ENCODE assay signal across 21 cellular contexts in genomic region chr18:48612511-48612910, GRCh38.
"Had no signal": no experiment of that assay in that cellular context is flagged by ENCODE, and none has a peak within 500 bp of the region (broad histone marks: within the 10 kb centered on the region; RNA-seq: fewer than 3 reads in every experiment).

No MANE protein-coding gene starts in this region.

- H3K27me3 Mint-ChIP-seq: activated naive CD8-positive, alpha-beta T cell treated with anti-CD3 and anti-CD28 coated beads, Interleukin-2, amount 50 U/mL, for 24 hours; naive B cell; stimulated activated naive CD8-positive, alpha-beta T cell treated with anti-CD3 and anti-CD28 coated beads, Interleukin-15, Interleukin-2, amounts not matched to agents 100 ng/mL and 50 ng/mL, for 24 hours had no signal

- H3K4me3 ChIP-seq: breast epithelium, left lung, lung, sigmoid colon, smooth muscle cell, suprapubic skin, upper lobe of left lung had no signal

- H3K27ac Mint-ChIP-seq: activated CD8-positive, alpha-beta T cell treated with anti-CD3 and anti-CD28 coated beads, Interleukin-2, amount 10 ng/mL, durations not matched to agents 7 days and 5 days; activated naive CD8-positive, alpha-beta T cell treated with anti-CD3 and anti-CD28 coated beads, Interleukin-2, amount 50 U/mL, for 24 hours; activated T-helper 1 cell treated with anti-CD3 and anti-CD28 coated beads, Interleukin-12 subunit alpha, Interleukin-12 subunit beta, Interleukin-2, Interleukin-4 antibody, amounts not matched to agents 30 ng/mL and 10 ng/mL and 1 ng/mL, durations not matched to agents 14 hours and 24 hours and 36 hours; stimulated activated naive CD8-positive, alpha-beta T cell treated with anti-CD3 and anti-CD28 coated beads, Interleukin-15, Interleukin-2, amounts not matched to agents 100 ng/mL and 50 ng/mL, for 24 hours had no signal

- H3K4me3 Mint-ChIP-seq: activated CD8-positive, alpha-beta T cell treated with anti-CD3 and anti-CD28 coated beads, Interleukin-2, amount 10 ng/mL, durations not matched to agents 7 days and 5 days; activated naive CD8-positive, alpha-beta T cell treated with anti-CD3 and anti-CD28 coated beads, Interleukin-2, amount 50 U/mL, for 24 hours; activated T-helper 1 cell treated with anti-CD3 and anti-CD28 coated beads, Interleukin-12 subunit alpha, Interleukin-12 subunit beta, Interleukin-2, Interleukin-4 antibody, amounts not matched to agents 30 ng/mL and 10 ng/mL and 1 ng/mL, durations not matched to agents 14 hours and 24 hours and 36 hours; naive B cell; neural crest cell; stimulated activated naive CD8-positive, alpha-beta T cell treated with anti-CD3 and anti-CD28 coated beads, Interleukin-15, Interleukin-2, amounts not matched to agents 100 ng/mL and 50 ng/mL, for 24 hours had no signal

- H3K9me3 Mint-ChIP-seq: activated naive CD8-positive, alpha-beta T cell treated with anti-CD3 and anti-CD28 coated beads, Interleukin-2, amount 50 U/mL, for 24 hours; activated T-helper 1 cell treated with anti-CD3 and anti-CD28 coated beads, Interleukin-12 subunit alpha, Interleukin-12 subunit beta, Interleukin-2, Interleukin-4 antibody, amounts not matched to agents 30 ng/mL and 10 ng/mL and 1 ng/mL, durations not matched to agents 14 hours and 24 hours and 36 hours; naive B cell; neural crest cell; stimulated activated naive CD8-positive, alpha-beta T cell treated with anti-CD3 and anti-CD28 coated beads, Interleukin-15, Interleukin-2, amounts not matched to agents 100 ng/mL and 50 ng/mL, for 24 hours had no signal

- ATAC-seq: activated CD8-positive, alpha-beta T cell treated with anti-CD3 and anti-CD28 coated beads, Interleukin-2, amount 10 ng/mL, durations not matched to agents 7 days and 5 days; activated naive CD8-positive, alpha-beta T cell treated with anti-CD3 and anti-CD28 coated beads, Interleukin-2, amount 50 U/mL, for 24 hours; left lung had no signal

- H3K27ac ChIP-seq: left lung, suprapubic skin had no signal

- H3K36me3 Mint-ChIP-seq: naive B cell had no signal

- H3K4me1 Mint-ChIP-seq: activated naive CD8-positive, alpha-beta T cell treated with anti-CD3 and anti-CD28 coated beads, Interleukin-2, amount 50 U/mL, for 24 hours had no signal

- DNase-seq: activated CD4-positive, alpha-beta T cell treated with anti-CD3 and anti-CD28 coated beads for 1 hour; activated CD4-positive, alpha-beta T cell treated with anti-CD3 and anti-CD28 coated beads, Interleukin-2, amount 50 U/mL, for 1 hour; activated CD8-positive, alpha-beta T cell treated with anti-CD3 and anti-CD28 coated beads, Interleukin-2, amount 10 ng/mL, durations not matched to agents 7 days and 5 days; activated gamma-delta T cell; activated naive CD4-positive, alpha-beta T cell treated with anti-CD3 and anti-CD28 coated beads, Interleukin-2, amount 50 U/mL, for 16 hours; activated naive CD8-positive, alpha-beta T cell treated with anti-CD3 and anti-CD28 coated beads, Interleukin-2, amount 50 U/mL, for 24 hours; cortex of kidney; foreskin fibroblast; left lung; naive B cell; sigmoid colon; stimulated activated CD4-positive, alpha-beta T cell treated with anti-CD3 and anti-CD28 coated beads, Interleukin-4, amount 100 ng/mL, for 4 hours; T-helper 9 cell had no signal
